ENCODE assay signal across 8 cellular contexts in genomic region chr3:52246728-52247454, GRCh38. TPM values are rescaled to one million over a fixed set of nuclear protein-coding genes. Genes with fewer than 3 reads are reported as not detected.
DNase-seq lines count a peak whose midpoint lies in the region; ATAC-seq and TF ChIP-seq lines count a peak whose summit lies in the region.

No MANE protein-coding gene starts in this region.

- H3K4ac ChIP-seq in H9 (ENCODE audit: low read depth, low read length) = no peak overlapping the region

- no peak overlapping the region for H3K27ac ChIP-seq in H9 (ENCODE audit: insufficient read length, low read depth, low read length)
- H3K27ac ChIP-seq in right atrium auricular region = peak overlapping the region; percentile 81 to 86

- H3K4me1 Mint-ChIP-seq in H9 = peaks cover 0 to 10% of the 10 kb centered on the region in 2 experiments; a peak in 3 of 4 replicates
- H3K4me1 Mint-ChIP-seq in activated CD8-positive, alpha-beta T cell treated with anti-CD3 and anti-CD28 coated beads, Interleukin-2, amount 10 ng/mL, durations not matched to agents 7 days and 5 days (ENCODE audit: low read depth) = peaks cover 81% of the 10 kb centered on the region

- peak overlapping the region; percentile 62 to 77 for H3K4me3 Mint-ChIP-seq in H9
- H3K4me3 Mint-ChIP-seq in activated CD8-positive, alpha-beta T cell treated with anti-CD3 and anti-CD28 coated beads, Interleukin-2, amount 10 ng/mL, durations not matched to agents 7 days and 5 days = peak overlapping the region; percentile 92

- TF ChIP-seq CTCF in H9 (conservative IDR thresholded peaks at IDR 0.05) (no peak), right atrium auricular region (IDR thresholded peaks at IDR 0.05) (no peak)

- H3K23me2 ChIP-seq in H9 (ENCODE audit: insufficient read length, low read depth, low read length, poor library complexity, severe bottlenecking) = peaks cover 3% of the 10 kb centered on the region

- H2AFZ ChIP-seq in H9 (ENCODE audit: low read length) = no peak overlapping the region

- CTCF ChIA-PET in activated CD8-positive, alpha-beta T cell treated with anti-CD3 and anti-CD28 coated beads, Interleukin-2, amount 10 ng/mL, durations not matched to agents 7 days and 5 days (lab: Charles Lee) = interaction anchor here (1.1 to 13.1 kb wide), 7 partner anchors 10 to 92 kb away, joined by 3 to 143 read pairs (median 11); partner anchors contain the start of gene WDR82

- POLR2A ChIA-PET in activated CD8-positive, alpha-beta T cell treated with anti-CD3 and anti-CD28 coated beads, Interleukin-2, amount 10 ng/mL, durations not matched to agents 7 days and 5 days (lab: Charles Lee) = interaction anchor here (1.1 to 20.7 kb wide), 5 partner anchors 16 to 36 kb away, joined by 3 to 400 read pairs (median 4); partner anchors contain the start of genes GLYCTK and WDR82

- no peak overlapping the region for H3K18ac ChIP-seq in H9 (ENCODE audit: insufficient read length, low read depth, low read length)

- no peak overlapping the region for H2BK12ac ChIP-seq in H9 (ENCODE audit: insufficient read length, low read depth, low read length)

- peak; percentile 18 for ATAC-seq in activated CD8-positive, alpha-beta T cell treated with anti-CD3 and anti-CD28 coated beads, Interleukin-2, amount 10 ng/mL, durations not matched to agents 7 days and 5 days
- no peak for ATAC-seq in stimulated activated naive CD8-positive, alpha-beta T cell treated with anti-CD3 and anti-CD28 coated beads, Interleukin-15, Interleukin-2, amounts not matched to agents 100 U/mL and 50 U/mL, for 24 hours
- ATAC-seq in GM18505 (IDR thresholded peaks at IDR 0.05; ENCODE audit: unreplicated experiment) (no peak), HG03039 (IDR thresholded peaks at IDR 0.05; ENCODE audit: unreplicated experiment) (no peak)

- no peak overlapping the region for H2BK20ac ChIP-seq in H9 (ENCODE audit: low read depth, low read length, poor library complexity, severe bottlenecking)

- H3K27me3 Mint-ChIP-seq in H9 (ENCODE audit: low read depth) = peaks cover 46% of the 10 kb centered on the region
- no peaks in the 10 kb centered on the region for H3K27me3 Mint-ChIP-seq in activated CD8-positive, alpha-beta T cell treated with anti-CD3 and anti-CD28 coated beads, Interleukin-2, amount 10 ng/mL, durations not matched to agents 7 days and 5 days (ENCODE audit: low read depth)

- peaks cover 1 to 35% (median 2%) of the 10 kb centered on the region in 3 experiments; a peak in 4 of 7 replicates for H3K36me3 Mint-ChIP-seq in H9 (ENCODE audit: insufficient read depth in 1 of 3, low read depth in 3 of 3)
- peaks cover 66% of the 10 kb centered on the region for H3K36me3 Mint-ChIP-seq in activated CD8-positive, alpha-beta T cell treated with anti-CD3 and anti-CD28 coated beads, Interleukin-2, amount 10 ng/mL, durations not matched to agents 7 days and 5 days (ENCODE audit: low read depth)

- DNase-seq in H9 (peak; percentile 28), right atrium auricular region (ENCODE audit: low spot score) (no peak), epidermal melanocyte (ENCODE audit: insufficient read length, low spot score) (no peak)
- DNase-seq in activated CD8-positive, alpha-beta T cell treated with anti-CD3 and anti-CD28 coated beads, Interleukin-2, amount 10 ng/mL, durations not matched to agents 7 days and 5 days = no peak
- peak; percentile 43 for DNase-seq in stimulated activated naive CD8-positive, alpha-beta T cell treated with anti-CD3 and anti-CD28 coated beads, Interleukin-15, Interleukin-2, amounts not matched to agents 100 U/mL and 50 U/mL, for 24 hours
- no peak for DNase-seq in stimulated activated naive CD4-positive, alpha-beta T cell treated with Interleukin-2 at 50 U/mL for 16 hours (lab: John Stamatoyannopoulos, UW)

- no peak overlapping the region for H2BK120ac ChIP-seq in H9 (ENCODE audit: low read depth, low read length, poor library complexity, severe bottlenecking)

- no peaks in the 10 kb centered on the region for H3K79me2 ChIP-seq in H9 (ENCODE audit: insufficient read depth, low read length)

- H3K79me1 ChIP-seq in H9 (ENCODE audit: insufficient read depth, low read depth, low read length, poor library complexity, severe bottlenecking) = no peaks in the 10 kb centered on the region

- H3K9me3 ChIP-seq in H9 (ENCODE audit: control insufficient read depth, low read depth, low read length) (no peaks in the 10 kb centered on the region), right atrium auricular region (no peaks in the 10 kb centered on the region)

- H3K4me3 ChIP-seq in right atrium auricular region = peak overlapping the region in 1 of 2 donors; percentile 65

- no peak overlapping the region for H3K23ac ChIP-seq in H9 (ENCODE audit: insufficient read length, low read depth, low read length)

- no peak overlapping the region for H4K8ac ChIP-seq in H9 (replicated peaks; ENCODE audit: insufficient read length, low read depth, low read length)

- H4K20me1 ChIP-seq in H9 (ENCODE audit: control insufficient read depth, insufficient read depth, insufficient read length) = no peaks in the 10 kb centered on the region

- H2BK5ac ChIP-seq in H9 (ENCODE audit: insufficient read length, low read length) = no peak overlapping the region

- H3K56ac ChIP-seq in H9 (ENCODE audit: insufficient read length, low read depth, low read length) = no peak overlapping the region

- peak overlapping the region; percentile 59 for H3K4me2 ChIP-seq in H9 (ENCODE audit: insufficient read depth, insufficient read length, low read length)

- no peak overlapping the region for H4K5ac ChIP-seq in H9 (ENCODE audit: insufficient read length, low read depth, low read length)

- no CpG with 5 or more reads among the region's 14 CpGs for WGBS in H9 (ENCODE audit: extremely low coverage, insufficient read length, low lambda C conversion rate)

- no peak overlapping the region for H4K91ac ChIP-seq in H9 (ENCODE audit: insufficient read length, low read depth, low read length)

- no peak overlapping the region for H3T11ph ChIP-seq in H9 (ENCODE audit: low read length)

- H3K4me1 ChIP-seq in H9 (ENCODE audit: insufficient read depth, low read length) (no peaks in the 10 kb centered on the region), right atrium auricular region (peaks cover 0 to 35% of the 10 kb centered on the region in 2 donors)

- H3K9me3 Mint-ChIP-seq in H9 = peaks cover 0 to 5% of the 10 kb centered on the region in 2 experiments; a peak in 2 of 5 replicates
- H3K9me3 Mint-ChIP-seq in activated CD8-positive, alpha-beta T cell treated with anti-CD3 and anti-CD28 coated beads, Interleukin-2, amount 10 ng/mL, durations not matched to agents 7 days and 5 days (ENCODE audit: insufficient read depth) = no peaks in the 10 kb centered on the region

- H2BK15ac ChIP-seq in H9 (ENCODE audit: low read depth, low read length) = no peak overlapping the region

- TF ChIP-seq POLR2A in GM18505 (IDR thresholded peaks at IDR 0.05; ENCODE audit: borderline replicate concordance, extremely low read depth, insufficient read depth, insufficient read length) = no peak

- H2AK5ac ChIP-seq in H9 (ENCODE audit: insufficient read length, low read length) = no peak overlapping the region

- H3K27ac Mint-ChIP-seq in H9 = no peak overlapping the region
- H3K27ac Mint-ChIP-seq in activated CD8-positive, alpha-beta T cell treated with anti-CD3 and anti-CD28 coated beads, Interleukin-2, amount 10 ng/mL, durations not matched to agents 7 days and 5 days = peak overlapping the region; percentile 82

- H3K27me3 ChIP-seq in H9 (ENCODE audit: insufficient read depth, low read length) (peaks cover 14% of the 10 kb centered on the region; the same call in 1 of the 2 replicates), right atrium auricular region (no peaks in the 10 kb centered on the region)

- H3K14ac ChIP-seq in H9 (ENCODE audit: insufficient read depth, low read length) = no peak overlapping the region

- H3K36me3 ChIP-seq in right atrium auricular region = peaks cover 17% of the 10 kb centered on the region

- no peak overlapping the region for H3K9ac ChIP-seq in H9 (ENCODE audit: extremely low read depth, insufficient read length, low read length)

RNA-seq across cellular contexts. Expression of gene PPM1M, which starts 1.3 kb away (rescaled TPM):
- total RNA-seq in H9 (2021) (6.1 and 7.4 TPM in 2 replicates), right atrium auricular region (1 to 10 TPM; 5.7 to 8.1 TPM)
- total RNA-seq in activated CD8-positive, alpha-beta T cell treated with anti-CD3 and anti-CD28 coated beads, Interleukin-2, amount 10 ng/mL, durations not matched to agents 7 days and 5 days = 10 to 100 TPM; 90.7 to 91.9 TPM

RNA-seq across cellular contexts. Expression of gene TWF2, which starts 7.9 kb away (rescaled TPM):
- total RNA-seq in H9 (2021) = 44.8 and 50.9 TPM in 2 replicates
- 100 to 1,000 TPM; 154 to 162 TPM for total RNA-seq in activated CD8-positive, alpha-beta T cell treated with anti-CD3 and anti-CD28 coated beads, Interleukin-2, amount 10 ng/mL, durations not matched to agents 7 days and 5 days
- total RNA-seq in right atrium auricular region = 10 to 100 TPM; 54.4 to 58.6 TPM

RNA-seq across cellular contexts. Expression of gene TLR9, which starts 21.4 kb away (rescaled TPM):
- total RNA-seq in H9 (2021) = not detected in 2 replicates
- under 1 TPM; 0.52 to 0.79 TPM for total RNA-seq in activated CD8-positive, alpha-beta T cell treated with anti-CD3 and anti-CD28 coated beads, Interleukin-2, amount 10 ng/mL, durations not matched to agents 7 days and 5 days
- total RNA-seq in right atrium auricular region = not detected

RNA-seq across cellular contexts. Expression of gene WDR82, which starts 31.6 kb away (rescaled TPM):
- total RNA-seq in H9 (2021) (83.1 and 84.3 TPM in 2 replicates), right atrium auricular region (10 to 100 TPM; 43.2 to 43.8 TPM)
- 100 to 1,000 TPM; 131 TPM for total RNA-seq in activated CD8-positive, alpha-beta T cell treated with anti-CD3 and anti-CD28 coated beads, Interleukin-2, amount 10 ng/mL, durations not matched to agents 7 days and 5 days

RNA-seq across cellular contexts. Expression of gene GLYCTK, which starts 40.7 kb away (rescaled TPM):
- 8.4 and 8.8 TPM in 2 replicates for total RNA-seq in H9 (2021)
- 10 to 100 TPM; 24.7 to 25.6 TPM for total RNA-seq in activated CD8-positive, alpha-beta T cell treated with anti-CD3 and anti-CD28 coated beads, Interleukin-2, amount 10 ng/mL, durations not matched to agents 7 days and 5 days
- 1 to 10 TPM; 2.0 to 5.4 TPM for total RNA-seq in right atrium auricular region

Comparison
In these comparisons a context has a peak if more than half of its experiments do, and no peak if none do; other contexts are left out.
1. DNase-seq: peak in H9 (single experiment) and stimulated activated naive CD8-positive, alpha-beta T cell treated with anti-CD3 and anti-CD28 coated beads, Interleukin-15, Interleukin-2, amounts not matched to agents 100 U/mL and 50 U/mL, for 24 hours (single experiment); none in activated CD8-positive, alpha-beta T cell treated with anti-CD3 and anti-CD28 coated beads, Interleukin-2, amount 10 ng/mL, durations not matched to agents 7 days and 5 days (single experiment), right atrium auricular region (single experiment), epidermal melanocyte (single experiment) and stimulated activated naive CD4-positive, alpha-beta T cell treated with Interleukin-2 at 50 U/mL for 16 hours (single experiment).
2. RNA of gene PPM1M, which starts 1.3 kb away (total RNA-seq): 90.7 to 91.9 TPM in activated CD8-positive, alpha-beta T cell treated with anti-CD3 and anti-CD28 coated beads, Interleukin-2, amount 10 ng/mL, durations not matched to agents 7 days and 5 days; 5.7 to 8.1 TPM in right atrium auricular region and 6.1 to 7.4 TPM in H9; every median in the first group is over 10 times any median in the second.